Comparison of ENCODE assay signal across 23 cellular contexts in the genomic region with DNA sequence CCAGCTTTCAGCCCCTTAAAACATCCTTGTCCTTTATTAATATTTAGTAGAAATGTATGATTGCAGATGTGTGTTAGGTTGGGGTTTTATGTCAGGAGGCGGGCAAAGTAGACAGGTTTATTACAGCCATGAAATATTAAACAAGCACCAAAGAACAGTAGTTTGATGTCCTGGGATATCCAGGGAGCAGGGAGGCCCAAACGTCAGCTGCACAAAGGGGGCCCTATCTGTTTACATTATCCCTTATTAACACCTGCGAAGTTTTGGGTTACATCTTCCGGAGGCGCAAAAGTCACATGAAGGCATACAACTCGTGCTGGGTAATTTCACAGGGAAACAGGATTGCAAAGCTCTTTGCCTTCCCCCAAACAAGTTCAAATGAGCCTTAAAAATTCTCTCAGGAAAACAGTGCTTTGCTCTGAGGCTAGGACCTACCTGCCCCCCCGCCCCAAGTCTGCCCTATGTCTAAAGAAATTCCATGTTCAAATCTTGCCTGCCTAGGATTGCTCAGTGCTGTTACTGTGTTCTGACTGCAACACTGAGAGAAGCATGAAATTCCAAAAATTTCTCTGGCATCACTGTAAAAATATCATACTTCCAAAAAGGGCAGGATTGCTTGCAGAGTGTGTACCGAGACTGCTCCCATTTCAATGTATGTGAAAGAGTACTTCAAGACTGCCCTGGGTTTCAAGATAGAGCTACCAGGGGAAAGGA. TPM values are rescaled to one million over a fixed set of nuclear protein-coding genes. Genes with fewer than 3 reads are reported as not detected.
DNase-seq lines count a peak whose midpoint lies in the region; ATAC-seq and TF ChIP-seq lines count a peak whose summit lies in the region.
"Had no signal": no experiment of that assay in that cellular context is flagged by ENCODE, and none has a peak within 500 bp of the region (broad histone marks: within the 10 kb centered on the region; RNA-seq: fewer than 3 reads in every experiment).

No MANE protein-coding gene starts in this region.

- TF ChIP-seq EP300 in suprapubic skin (IDR thresholded peaks at IDR 0.05) = no peak

- TF ChIP-seq POLR2A in suprapubic skin (IDR thresholded peaks at IDR 0.05) = no peak
- no peak for TF ChIP-seq POLR2A in right lobe of liver (IDR thresholded peaks at IDR 0.05)

- H3K4me1 ChIP-seq in SJCRH30 (peaks cover 47% of the 10 kb centered on the region), thoracic aorta (ENCODE audit: control insufficient read depth in 1 of 2, low read depth in 2 of 2) (peaks cover 17 to 82% of the 10 kb centered on the region in 2 donors), suprapubic skin (peaks cover 18% of the 10 kb centered on the region), left lung (no peaks in the 10 kb centered on the region), right lobe of liver (no peaks in the 10 kb centered on the region)

- peak overlapping the region; percentile 90 for H3K4me3 Mint-ChIP-seq in chondrocyte (ENCODE audit: unreplicated experiment)
- H3K4me3 Mint-ChIP-seq in nephron progenitor cell = peak overlapping the region; percentile 76
- H3K4me3 Mint-ChIP-seq in CD4-positive, alpha-beta T cell = no peak overlapping the region
- H3K4me3 Mint-ChIP-seq: activated naive CD4-positive, alpha-beta T cell treated with anti-CD3 and anti-CD28 coated beads for 36 hours; activated T-cell treated with anti-CD3 and anti-CD28 coated beads, Interleukin-2, amount 50 U/mL, for 4 hours; naive B cell; stimulated activated naive CD8-positive, alpha-beta T cell treated with anti-CD3 and anti-CD28 coated beads, Interleukin-15, Interleukin-2, amounts not matched to agents 100 ng/mL and 50 ng/mL, for 24 hours had no signal

- POLR2A ChIA-PET in CD4-positive, alpha-beta T cell (lab: Charles Lee) = no interaction called here

- H3K9me3 Mint-ChIP-seq in chondrocyte (ENCODE audit: low read depth) = no peaks in the 10 kb centered on the region
- H3K9me3 Mint-ChIP-seq in nephron progenitor cell = no peaks in the 10 kb centered on the region
- H3K9me3 Mint-ChIP-seq in CD4-positive, alpha-beta T cell = no peaks in the 10 kb centered on the region
- H3K9me3 Mint-ChIP-seq: activated naive CD4-positive, alpha-beta T cell treated with anti-CD3 and anti-CD28 coated beads for 36 hours; activated T-cell treated with anti-CD3 and anti-CD28 coated beads, Interleukin-2, amount 50 U/mL, for 4 hours; naive B cell; stimulated activated naive CD8-positive, alpha-beta T cell treated with anti-CD3 and anti-CD28 coated beads, Interleukin-15, Interleukin-2, amounts not matched to agents 100 ng/mL and 50 ng/mL, for 24 hours had no signal

- H3K36me3 ChIP-seq in SJCRH30 (peaks cover 63% of the 10 kb centered on the region), thoracic aorta (no peaks in the 10 kb centered on the region), suprapubic skin (no peaks in the 10 kb centered on the region), left lung (peaks cover 0 to 6% of the 10 kb centered on the region in 2 donors), right lobe of liver (no peaks in the 10 kb centered on the region)

- H3K9me3 ChIP-seq in SJCRH30 (replicated peaks) (no peaks in the 10 kb centered on the region), thoracic aorta (no peaks in the 10 kb centered on the region), suprapubic skin (no peaks in the 10 kb centered on the region), left lung (no peaks in the 10 kb centered on the region), right lobe of liver (no peaks in the 10 kb centered on the region)
- H3K9me3 ChIP-seq in CD4-positive, alpha-beta T cell (ENCODE audit: control insufficient read depth, low read length) = no peaks in the 10 kb centered on the region

- H3K4me1 Mint-ChIP-seq in chondrocyte (ENCODE audit: low read depth) (peaks cover 89% of the 10 kb centered on the region), nephron progenitor cell (peaks cover 86% of the 10 kb centered on the region)
- no peaks in the 10 kb centered on the region for H3K4me1 Mint-ChIP-seq in CD4-positive, alpha-beta T cell (ENCODE audit: low read depth)
- H3K4me1 Mint-ChIP-seq: naive B cell had no signal

- DNase-seq in SJCRH30 (peak; percentile 70 to 83), chondrocyte (ENCODE audit: low spot score) (no peak), nephron progenitor cell (no peak), thoracic aorta (ENCODE audit: low spot score) (no peak), suprapubic skin (ENCODE audit: low spot score in 2 of 2) (no peak), left lung (no peak), right lobe of liver (no peak)
- no peak for DNase-seq in CD4-positive, alpha-beta T cell
- DNase-seq: activated naive CD4-positive, alpha-beta T cell treated with anti-CD3 and anti-CD28 coated beads for 36 hours; activated T-cell treated with anti-CD3 and anti-CD28 coated beads, Interleukin-2, amount 50 U/mL, for 4 hours; COR-L47; cortex of kidney; DND-41; naive B cell; NCI-H1105; NCI-H2029 treated with DMSO at 0.1 percent for 48 hours; NCI-H524 treated with DMSO at 0.1 percent for 48 hours; stimulated activated CD4-positive, alpha-beta T cell treated with anti-CD3 and anti-CD28 coated beads, Interleukin-4, amount 100 ng/mL, for 24 hours had no signal

- H3K27ac ChIP-seq in SJCRH30 (peak overlapping the region; percentile 51), thoracic aorta (peak overlapping the region; percentile 78 to 95), suprapubic skin (no peak overlapping the region), left lung (no peak overlapping the region), right lobe of liver (no peak overlapping the region)
- H3K27ac ChIP-seq in CD4-positive, alpha-beta T cell (ENCODE audit: low read depth, low read length) = no peak overlapping the region
- H3K27ac ChIP-seq: RWPE1 had no signal

- peak overlapping the region; percentile 89 for H3K27ac Mint-ChIP-seq in chondrocyte (ENCODE audit: unreplicated experiment)
- no peak overlapping the region for H3K27ac Mint-ChIP-seq in nephron progenitor cell
- H3K27ac Mint-ChIP-seq in CD4-positive, alpha-beta T cell = no peak overlapping the region
- H3K27ac Mint-ChIP-seq: activated naive CD4-positive, alpha-beta T cell treated with anti-CD3 and anti-CD28 coated beads for 36 hours; naive B cell; progenitor cell of endocrine pancreas; stimulated activated naive CD8-positive, alpha-beta T cell treated with anti-CD3 and anti-CD28 coated beads, Interleukin-15, Interleukin-2, amounts not matched to agents 100 ng/mL and 50 ng/mL, for 24 hours had no signal

- ATAC-seq in thoracic aorta (ENCODE audit: insufficient number of reproducible peaks, low FRiP score, low read depth) = no peak
- no peak for ATAC-seq in left lung
- ATAC-seq in CD4-positive, alpha-beta T cell (ENCODE audit: poor library complexity) = no peak
- ATAC-seq in right lobe of liver = no peak
- ATAC-seq: activated CD4-positive, CD25-positive, alpha-beta regulatory T cell treated with anti-CD3 and anti-CD28 coated beads, Interleukin-2, amount 50 U/mL, for 24 hours; activated T-cell treated with anti-CD3 and anti-CD28 coated beads, Interleukin-2, amount 50 U/mL, for 4 hours; HCT116 had no signal

- intact Hi-C loops in left lung (cut with DNase I) (no loop called here), right lobe of liver (cut with DNase I) (no loop called here)
- intact Hi-C loops in CD4-positive, alpha-beta T cell (cut with DNase I, micrococcal nuclease) = no loop called here

- H3K27me3 Mint-ChIP-seq in chondrocyte (ENCODE audit: low read depth) (no peaks in the 10 kb centered on the region), nephron progenitor cell (ENCODE audit: low read depth, poor library complexity) (peaks cover 50% of the 10 kb centered on the region)
- peaks cover 12% of the 10 kb centered on the region for H3K27me3 Mint-ChIP-seq in CD4-positive, alpha-beta T cell
- H3K27me3 Mint-ChIP-seq: stimulated activated naive CD8-positive, alpha-beta T cell treated with anti-CD3 and anti-CD28 coated beads, Interleukin-15, Interleukin-2, amounts not matched to agents 100 ng/mL and 50 ng/mL, for 24 hours had no signal

- TF ChIP-seq CTCF in chondrocyte (IDR thresholded peaks at IDR 0.05) = no peak
- no peak for TF ChIP-seq CTCF in nephron progenitor cell (IDR thresholded peaks at IDR 0.05)
- no peak for TF ChIP-seq CTCF in thoracic aorta (IDR thresholded peaks at IDR 0.05)
- no peak for TF ChIP-seq CTCF in suprapubic skin (IDR thresholded peaks at IDR 0.05)
- TF ChIP-seq CTCF in left lung (IDR thresholded peaks at IDR 0.05) = no peak
- no peak for TF ChIP-seq CTCF in CD4-positive, alpha-beta T cell (IDR thresholded peaks at IDR 0.05)
- TF ChIP-seq CTCF in right lobe of liver (IDR thresholded peaks at IDR 0.05) = no peak

- H3K36me3 Mint-ChIP-seq in chondrocyte (ENCODE audit: low read depth) (peaks cover 28% of the 10 kb centered on the region), nephron progenitor cell (ENCODE audit: low read depth) (peaks cover 19% of the 10 kb centered on the region)
- H3K36me3 Mint-ChIP-seq in CD4-positive, alpha-beta T cell (ENCODE audit: low read depth) = no peaks in the 10 kb centered on the region
- H3K36me3 Mint-ChIP-seq: naive B cell had no signal

- H3K27me3 ChIP-seq in SJCRH30 = no peaks in the 10 kb centered on the region
- no peaks in the 10 kb centered on the region for H3K27me3 ChIP-seq in thoracic aorta (replicated peaks; ENCODE audit: insufficient read depth)
- no peaks in the 10 kb centered on the region for H3K27me3 ChIP-seq in suprapubic skin
- peaks cover 0 to 12% of the 10 kb centered on the region in 2 donors for H3K27me3 ChIP-seq in left lung
- peaks cover 6% of the 10 kb centered on the region for H3K27me3 ChIP-seq in CD4-positive, alpha-beta T cell (ENCODE audit: control insufficient read depth, insufficient read depth, low read length)
- peaks cover 0 to 5% of the 10 kb centered on the region in 2 donors for H3K27me3 ChIP-seq in right lobe of liver

- CTCF ChIA-PET in CD4-positive, alpha-beta T cell (lab: Charles Lee) = no interaction called here

- peak overlapping the region; percentile 14 for H3K4me3 ChIP-seq in SJCRH30
- H3K4me3 ChIP-seq in thoracic aorta = peak overlapping the region; percentile 84
- H3K4me3 ChIP-seq in suprapubic skin = no peak overlapping the region
- no peak overlapping the region for H3K4me3 ChIP-seq in left lung
- no peak overlapping the region for H3K4me3 ChIP-seq in right lobe of liver

- 82% methylated on average over 8 of the region's 8 CpGs for WGBS in suprapubic skin
- 75% methylated on average over 4 of the region's 8 CpGs for WGBS in right lobe of liver (ENCODE audit: insufficient coverage, low coverage, low lambda C conversion rate, missing lambda C conversion rate)

RNA-seq across cellular contexts. Expression of gene MN1, which starts 8.9 kb away (rescaled TPM):
- total RNA-seq in SJCRH30 (2014; rRNA removed; shearing (Covaris generic)) = 36.1 and 36.6 TPM in 2 replicates
- total RNA-seq in chondrocyte (119 to 156 TPM (median 121 TPM) in 3 replicates), thoracic aorta (10 to 100 TPM; 30.1 to 39.8 TPM), suprapubic skin (1 to 10 TPM; 1.7 to 6.5 (median 4.1) TPM), left lung (1 to 10 TPM; 5.1 to 7.4 TPM), right lobe of liver (under 1 TPM; 0.10 to 0.77 (median 0.46) TPM)
- under 1 TPM; 0.27 to 0.28 TPM for total RNA-seq in CD4-positive, alpha-beta T cell

Comparison
In these comparisons a context has a peak if more than half of its experiments do, and no peak if none do; other contexts are left out.
1. DNase-seq: peak in SJCRH30 (2 of 2); none in chondrocyte (single experiment), nephron progenitor cell (single experiment), thoracic aorta (single experiment), suprapubic skin (0 of 2), left lung (0 of 2), CD4-positive, alpha-beta T cell (0 of 10) and right lobe of liver (0 of 3).
2. H3K27ac ChIP-seq: peak in SJCRH30 (single experiment) and thoracic aorta (2 of 2); none in suprapubic skin (single experiment), left lung (0 of 2), CD4-positive, alpha-beta T cell (single experiment) and right lobe of liver (0 of 3).
3. H3K4me3 ChIP-seq: peak in SJCRH30 (single experiment) and thoracic aorta (single experiment); none in suprapubic skin (single experiment), left lung (0 of 2) and right lobe of liver (0 of 3).